Comparison of ENCODE assay signal across 8 cellular contexts in the genomic region with DNA sequence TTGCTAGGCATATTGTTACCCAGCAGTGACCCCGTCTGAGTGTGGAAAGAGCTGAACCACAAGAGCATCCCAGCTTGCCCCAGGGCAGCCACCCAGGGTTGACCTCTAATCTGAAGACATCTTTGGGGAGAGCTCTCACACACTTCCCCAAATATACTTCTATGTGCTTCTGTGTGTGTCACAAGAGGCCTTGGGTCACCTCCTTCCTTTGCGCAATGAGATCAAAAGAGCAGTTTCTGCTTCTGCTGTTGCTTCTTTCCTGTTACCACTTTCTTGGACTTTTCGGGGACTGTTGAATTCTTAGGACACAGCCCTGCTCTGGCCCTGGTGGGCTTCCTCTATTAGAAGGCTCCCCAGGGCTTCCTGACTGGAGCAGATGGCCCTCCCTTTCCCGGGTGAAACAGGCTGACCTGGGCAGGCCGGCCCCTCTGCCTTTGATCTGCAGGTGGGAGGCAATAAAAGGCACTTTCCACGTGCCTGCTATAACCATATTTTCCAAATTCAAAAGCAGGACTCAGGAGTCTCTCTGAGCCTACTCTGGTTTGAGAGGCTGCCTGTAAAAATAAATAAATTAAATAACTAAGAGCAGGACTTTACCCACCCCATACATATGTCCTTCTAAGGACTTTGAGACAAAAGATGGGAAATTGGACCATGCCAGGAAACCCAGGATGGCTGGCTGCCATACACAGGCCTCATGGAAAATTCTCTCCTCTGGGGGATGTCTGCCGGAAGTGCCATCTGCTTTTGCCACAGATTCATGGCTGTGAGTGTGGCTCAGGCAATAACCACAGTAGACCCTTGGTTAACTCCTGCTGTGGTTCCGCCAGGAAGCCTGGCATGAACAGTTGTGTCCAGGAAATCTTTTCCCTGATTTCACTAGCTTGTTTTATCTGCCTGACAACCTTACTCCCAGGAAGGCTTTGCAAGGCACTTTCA. TPM values are rescaled to one million over a fixed set of nuclear protein-coding genes. Genes with fewer than 3 reads are reported as not detected.
DNase-seq lines count a peak whose midpoint lies in the region; ATAC-seq and TF ChIP-seq lines count a peak whose summit lies in the region.

No MANE protein-coding gene starts in this region.

- peak overlapping the region in 2 of 6 donors; percentile 26 to 64 for H3K27ac Mint-ChIP-seq in immature natural killer cell

- H3K4me3 Mint-ChIP-seq in immature natural killer cell = no peak overlapping the region

- H3K9me3 ChIP-seq in colonic mucosa = no peaks in the 10 kb centered on the region

- H3K9ac ChIP-seq in colonic mucosa (ENCODE audit: low read depth in 2 of 2, low read length in 2 of 2) = peak overlapping the region in 1 of 2 donors; percentile 31

- no peak overlapping the region for H3K4me3 ChIP-seq in colonic mucosa

- no peak for TF ChIP-seq CTCF in colonic mucosa (IDR thresholded peaks at IDR 0.05)

- H3K36me3 ChIP-seq in colonic mucosa = no peaks in the 10 kb centered on the region

- peaks cover 2 to 4% (median 3%) of the 10 kb centered on the region in 3 donors for H3K27me3 Mint-ChIP-seq in immature natural killer cell (ENCODE audit: low read depth in 3 of 3)

- intact Hi-C loops in colonic mucosa (cut with DNase I) = loop anchor here (5.0 to 10.0 kb wide), 2 partner anchors 81 to 203 kb away; no protein-coding TSS in a partner anchor

- peaks cover 0 to 2% (median under 1%) of the 10 kb centered on the region in 6 donors for H3K9me3 Mint-ChIP-seq in immature natural killer cell

- H3K27ac ChIP-seq in colonic mucosa = no peak overlapping the region

- DNase-seq in GDM1 (lab: John Stamatoyannopoulos, UW) (peak; percentile 33), NCI-H69 (lab: John Stamatoyannopoulos, UW) (peak; percentile 12), colonic mucosa (peak; percentile 29), occipital lobe (lab: John Stamatoyannopoulos, UW) (peak; percentile 15), HEK293T (ENCODE audit: extremely low spot score) (no peak), immature natural killer cell (no peak)

- H3K4me1 ChIP-seq in colonic mucosa = no peaks in the 10 kb centered on the region

- POLR2A ChIA-PET in HEK293T (lab: Yijun Ruan, JAX) = no interaction called here

- ATAC-seq in GM18498 (IDR thresholded peaks at IDR 0.05; ENCODE audit: unreplicated experiment) = no peak
- ATAC-seq in HG03045 (IDR thresholded peaks at IDR 0.05; ENCODE audit: unreplicated experiment) = no peak

- H3K36me3 Mint-ChIP-seq in immature natural killer cell = peaks cover 0 to under 1% (median 0%) of the 10 kb centered on the region in 3 donors

- H3K27me3 ChIP-seq in colonic mucosa = no peaks in the 10 kb centered on the region

- H3K4me1 Mint-ChIP-seq in immature natural killer cell = peaks cover 34 to 44% of the 10 kb centered on the region in 2 donors

- CTCF ChIA-PET in HEK293T (lab: Yijun Ruan, JAX) = interaction anchor here (2.2 kb wide), 1 partner anchor 86 kb away, joined by 21 read pairs; no protein-coding TSS in a partner anchor

TF ChIP-seq in HEK293T, 16 proteins besides CTCF, POLR2A, EP300 and RAD21:
- no peak for TF ChIP-seq FOXA1 (IDR thresholded peaks at IDR 0.05)
- TF ChIP-seq ELF4 (IDR thresholded peaks at IDR 0.05) = no peak
- TF ChIP-seq LEF1 (IDR thresholded peaks at IDR 0.05; ENCODE audit: borderline replicate concordance) = no peak
- TF ChIP-seq NFRKB (IDR thresholded peaks at IDR 0.05) = no peak
- TF ChIP-seq PKNOX1 (IDR thresholded peaks at IDR 0.05) = no peak
- no peak for TF ChIP-seq ARNT (IDR thresholded peaks at IDR 0.05)
- TF ChIP-seq FOXM1 (IDR thresholded peaks at IDR 0.05; ENCODE audit: borderline replicate concordance) = no peak
- no peak for TF ChIP-seq CTBP1 (IDR thresholded peaks at IDR 0.05; ENCODE audit: borderline replicate concordance)
- TF ChIP-seq FOXK2 (IDR thresholded peaks at IDR 0.05) = no peak
- TF ChIP-seq BHLHE40 (IDR thresholded peaks at IDR 0.05; ENCODE audit: borderline replicate concordance) = no peak
- no peak for TF ChIP-seq L3MBTL2 (conservative IDR thresholded peaks at IDR 0.05)
- no peak for TF ChIP-seq SUZ12 (IDR thresholded peaks at IDR 0.05)
- TF ChIP-seq SP1 (IDR thresholded peaks at IDR 0.05) = no peak
- no peak for TF ChIP-seq ZNF384 (IDR thresholded peaks at IDR 0.05)
- TF ChIP-seq HDGF (IDR thresholded peaks at IDR 0.05; ENCODE audit: borderline replicate concordance) = no peak
- TF ChIP-seq TARDBP (IDR thresholded peaks at IDR 0.05) = no peak

RNA-seq across cellular contexts. Expression of gene RCSD1, which starts 28.3 kb away (rescaled TPM):
- total RNA-seq in colonic mucosa (1 to 10 TPM; 4.7 to 5.7 TPM), occipital lobe (6.9 TPM)
- polyA plus RNA-seq in immature natural killer cell = 100 to 1,000 TPM in 2 of 3 donors, 10 to 100 TPM in 1; 96.2 to 179 (median 129) TPM

RNA-seq across cellular contexts. Expression of gene CREG1, which starts 48.1 kb away (rescaled TPM):
- total RNA-seq in colonic mucosa (10 to 100 TPM; 43.2 to 72.7 TPM), occipital lobe (45.4 TPM)
- polyA plus RNA-seq in immature natural killer cell = 10 to 100 TPM; 12.4 to 18.0 (median 14.7) TPM

Comparison
In these comparisons a context has a peak if more than half of its experiments do, and no peak if none do; other contexts are left out.
1. DNase-seq: peak in GDM1 (single experiment), NCI-H69 (single experiment), colonic mucosa (single experiment) and occipital lobe (single experiment); none in HEK293T (single experiment) and immature natural killer cell (0 of 3).